In the genomic region with DNA sequence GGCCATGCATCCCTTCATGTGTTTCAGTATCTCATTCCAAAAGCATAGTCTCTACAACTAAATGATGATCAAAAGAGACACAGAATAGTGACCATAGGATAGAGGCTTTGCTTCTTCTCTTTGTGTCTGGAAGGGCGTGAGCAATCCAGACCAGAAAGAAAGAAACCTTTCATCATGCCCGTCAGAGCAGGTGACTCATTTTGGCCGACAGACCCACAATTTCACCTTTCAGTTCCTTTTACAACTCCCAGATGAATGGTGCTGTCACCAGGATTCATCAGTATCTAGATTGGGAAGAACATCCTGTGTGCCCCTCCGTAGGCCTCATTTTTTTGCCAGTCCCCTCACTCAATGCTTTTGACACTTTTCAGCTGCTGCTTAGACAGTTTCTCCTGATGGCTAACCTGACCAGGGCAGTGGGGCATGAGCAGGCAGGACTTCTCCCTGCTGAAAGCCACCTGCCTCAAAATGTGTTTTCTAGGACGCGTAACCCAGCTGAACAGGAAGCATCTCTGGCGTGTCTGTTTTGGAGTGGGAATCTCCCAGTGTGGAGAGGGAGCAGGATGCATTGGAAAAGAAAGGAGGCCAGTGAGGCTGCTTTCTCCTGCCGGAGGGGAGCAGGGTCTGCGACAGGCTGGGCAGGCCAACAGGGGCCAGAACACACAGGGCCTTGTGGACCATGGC, we compare ENCODE assay signal across 12 cellular contexts. TPM values are rescaled to one million over a fixed set of nuclear protein-coding genes. Genes with fewer than 3 reads are reported as not detected.
DNase-seq lines count a peak whose midpoint lies in the region; ATAC-seq and TF ChIP-seq lines count a peak whose summit lies in the region.
"Had no signal": no experiment of that assay in that cellular context is flagged by ENCODE, and none has a peak within 500 bp of the region (broad histone marks: within the 10 kb centered on the region; RNA-seq: fewer than 3 reads in every experiment).

No MANE protein-coding gene starts in this region.

- H3K4me1 ChIP-seq in Caco-2, result no peaks in the 10 kb centered on the region

- no peak overlapping the region for H3K4me3 ChIP-seq in Caco-2 (ENCODE audit: low read depth, low read length)

- no TSS peak for BruUV-seq in Caco-2 (replicated peaks; lab: Mats Ljungman, UMichigan)

- H3K4me3 Mint-ChIP-seq in Caco-2 (ENCODE audit: unreplicated experiment), result no peak overlapping the region
- H3K4me3 Mint-ChIP-seq: B cell; effector memory CD8-positive, alpha-beta T cell had no signal

- H3K36me3 ChIP-seq in Caco-2 (ENCODE audit: control insufficient read depth, insufficient read depth, low read length), result no peaks in the 10 kb centered on the region

- no peaks in the 10 kb centered on the region for H3K9me3 Mint-ChIP-seq in Caco-2 (ENCODE audit: unreplicated experiment)
- H3K9me3 Mint-ChIP-seq: effector memory CD8-positive, alpha-beta T cell had no signal

- no peak for TF ChIP-seq CTCF in Caco-2 (IDR thresholded peaks at IDR 0.05; ENCODE audit: insufficient read depth in 1 of 2, low read depth in 1 of 2, low read length in 1 of 2, severe bottlenecking in 1 of 2, unreplicated experiment in 1 of 2)

- H3K27me3 ChIP-seq in Caco-2 (replicated peaks; ENCODE audit: control insufficient read depth, insufficient read depth, low read length), result no peaks in the 10 kb centered on the region

- H3K27me3 Mint-ChIP-seq in Caco-2 (ENCODE audit: insufficient read depth, unreplicated experiment), result peaks cover under 1% of the 10 kb centered on the region

- DNase-seq in COLO829 (ENCODE audit: low spot score) (peak; percentile 72), cerebellar cortex (ENCODE audit: low spot score) (peak; percentile 87), NCI-H345 treated with DMSO at 0.1 percent for 48 hours (lab: John Stamatoyannopoulos, UW; ENCODE audit: unreplicated experiment) (no peak), Caco-2 (no peak), ureter (ENCODE audit: low spot score) (no peak)
- DNase-seq in activated T-cell treated with anti-CD3 and anti-CD28 coated beads, Interleukin-2, amount 50 U/mL, for 48 hours, result no peak
- DNase-seq: effector memory CD8-positive, alpha-beta T cell; NCI-H1436 had no signal

- POLR2A ChIA-PET in Caco-2 (lab: Charles Lee), result no interaction called here

- no peaks in the 10 kb centered on the region for H3K9me3 ChIP-seq in Caco-2

- CTCF ChIA-PET in Caco-2 (lab: Charles Lee), result no interaction called here

- H3K27ac Mint-ChIP-seq in Caco-2 (ENCODE audit: unreplicated experiment), result no peak overlapping the region
- H3K27ac Mint-ChIP-seq: B cell; effector memory CD8-positive, alpha-beta T cell had no signal

- ATAC-seq in GM19468 (IDR thresholded peaks at IDR 0.05; ENCODE audit: extremely low read depth, unreplicated experiment) (peak; percentile 67), HG03342 (IDR thresholded peaks at IDR 0.05; ENCODE audit: unreplicated experiment) (peak; percentile 92)
- ATAC-seq: effector memory CD8-positive, alpha-beta T cell had no signal

- no peaks in the 10 kb centered on the region for H3K36me3 Mint-ChIP-seq in Caco-2 (ENCODE audit: insufficient read depth, unreplicated experiment)

- intact Hi-C loops in Caco-2 (cut with micrococcal nuclease; ENCODE audit: unreplicated experiment), result no loop called here

- no peaks in the 10 kb centered on the region for H3K4me1 Mint-ChIP-seq in Caco-2 (ENCODE audit: low read depth, unreplicated experiment)
- H3K4me1 Mint-ChIP-seq: B cell had no signal

RNA-seq across cellular contexts. Expression of a gene that starts 21.2 kb away (rescaled TPM):
- not detected in 2 replicates for total RNA-seq in Caco-2 (2022)
- total RNA-seq in ureter, result 101 TPM
- total RNA-seq: activated CD8-positive, alpha-beta memory T cell treated with anti-CD3 and anti-CD28 coated beads for 36 hours; B cell had no signal

Comparison
In these comparisons a context has a peak if more than half of its experiments do, and no peak if none do; other contexts are left out.
1. DNase-seq: peak in COLO829 (single experiment) and cerebellar cortex (single experiment); none in activated T-cell treated with anti-CD3 and anti-CD28 coated beads, Interleukin-2, amount 50 U/mL, for 48 hours (0 of 2), NCI-H345 treated with DMSO at 0.1 percent for 48 hours (single experiment), Caco-2 (0 of 2) and ureter (single experiment).
2. RNA of a gene that starts 21.2 kb away (total RNA-seq): 101 TPM in ureter (single experiment); not detected in Caco-2; every median in the first group is over 10 times any median in the second.